ENCODE assay signal across 1 cellular context in the genomic region with DNA sequence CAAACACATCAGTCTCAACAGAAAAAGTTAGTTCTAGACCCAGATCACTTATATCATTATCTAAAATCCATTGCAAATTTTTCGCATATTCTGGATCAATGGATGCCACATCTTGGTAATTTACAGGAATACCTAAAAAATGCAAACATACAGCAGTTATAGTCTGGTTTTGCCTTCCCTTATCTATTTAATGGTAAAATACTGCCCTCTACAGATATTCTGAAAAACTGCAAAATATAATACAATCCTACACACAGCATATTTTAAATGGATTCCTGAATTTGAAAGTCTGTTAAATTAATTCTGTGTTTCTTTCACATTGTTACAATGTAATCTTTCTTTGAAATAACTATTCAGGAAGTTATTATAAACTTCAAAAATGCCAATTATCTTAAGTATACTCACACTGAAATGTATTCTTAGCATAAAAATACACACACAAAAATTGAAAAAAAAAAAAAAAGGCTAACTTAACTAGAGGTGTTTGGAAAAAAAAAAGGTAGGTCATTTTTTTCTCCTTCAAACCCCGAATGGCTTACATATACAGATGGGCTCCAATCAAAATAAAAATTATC.
TF ChIP-seq lines count a peak whose summit lies in the region.

No MANE protein-coding gene starts in this region.

TF ChIP-seq in HCT116, 20 proteins besides CTCF, POLR2A, EP300 and RAD21 (continued from another document):
- no peak for TF ChIP-seq ZNF274 (IDR thresholded peaks at IDR 0.05; ENCODE audit: low read depth, low read length)
- TF ChIP-seq ZFX (IDR thresholded peaks at IDR 0.05), result no peak
- TF ChIP-seq CEBPB (IDR thresholded peaks at IDR 0.05; ENCODE audit: low read depth), result no peak
TF ChIP-seq in HCT116: peak in this region for 0.
